ENCODE assay signal across 8 cellular contexts in the genomic region with DNA sequence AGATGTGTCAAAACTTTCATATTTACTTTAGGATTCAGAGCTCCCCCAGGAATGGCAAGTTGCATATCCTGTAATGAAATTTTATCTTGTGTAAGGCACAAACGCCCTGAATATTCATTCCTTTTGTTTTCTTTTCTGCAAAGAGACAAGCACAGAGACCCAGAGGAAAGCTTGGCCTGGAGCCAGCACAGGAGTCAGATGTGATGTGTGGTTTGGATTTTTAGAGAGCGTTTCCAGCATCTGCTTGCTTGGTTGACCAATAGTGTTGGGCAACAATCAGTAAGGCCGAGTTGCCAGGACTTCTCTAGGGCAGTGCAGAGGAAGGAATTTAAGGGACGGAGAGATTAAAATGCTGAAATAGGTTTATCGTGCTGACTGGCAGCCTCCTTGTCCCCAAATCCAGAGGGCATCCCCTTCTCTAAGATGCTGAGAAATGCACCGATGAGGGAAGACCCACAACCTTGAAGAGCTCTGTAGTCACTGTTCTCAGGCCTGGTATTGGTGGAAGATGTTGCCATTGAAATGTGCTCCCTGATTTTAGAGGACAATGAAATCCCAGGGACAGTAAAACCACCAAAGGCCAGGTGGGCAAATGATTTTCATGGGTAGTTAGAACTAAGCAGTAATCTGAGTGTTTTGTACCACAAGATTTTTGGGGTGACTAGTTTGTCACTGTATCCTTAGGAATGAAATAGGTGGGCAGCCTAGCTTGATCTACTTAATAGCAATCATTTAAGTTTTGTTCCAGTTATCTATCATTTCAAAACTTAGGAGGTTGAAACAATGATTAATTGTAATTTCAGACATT. TPM values are rescaled to one million over a fixed set of nuclear protein-coding genes. Genes with fewer than 3 reads are reported as not detected.
DNase-seq lines count a peak whose midpoint lies in the region; ATAC-seq, FAIRE-seq and TF ChIP-seq lines count a peak whose summit lies in the region.

No MANE protein-coding gene starts in this region.

- H3K27ac Mint-ChIP-seq in MCF 10A (ENCODE audit: low read depth, unreplicated experiment) = peak overlapping the region; percentile 24
- H3K27ac Mint-ChIP-seq in activated CD4-positive, alpha-beta T cell treated with anti-CD3 and anti-CD28 coated beads, Interleukin-2, amount 10 ng/mL, durations not matched to agents 7 days and 5 days = no peak overlapping the region

- no peaks in the 10 kb centered on the region for H4K20me1 ChIP-seq in BLaER1 treated with 17β-estradiol and CSF1 and Interleukin-3, amounts not matched to agents 10 nM and 100 nM

- POLR2A ChIA-PET in MCF 10A (lab: Yijun Ruan, JAX) = interaction anchor here (0.6 to 2.8 kb wide), 13 partner anchors 15 to 557 kb away, joined by 3 to 13 read pairs (median 5); no protein-coding TSS in a partner anchor
- POLR2A ChIA-PET in activated CD4-positive, alpha-beta T cell treated with anti-CD3 and anti-CD28 coated beads, Interleukin-2, amount 10 ng/mL, durations not matched to agents 7 days and 5 days (lab: Charles Lee) = no interaction called here

- no peak overlapping the region for H2BK12ac ChIP-seq in mesenchymal stem cell (ENCODE audit: low read length in 2 of 2)

- no peak overlapping the region for H3K9ac ChIP-seq in BLaER1 treated with 17β-estradiol and CSF1 and Interleukin-3, amounts not matched to agents 10 nM and 100 nM
- no peak overlapping the region for H3K9ac ChIP-seq in mesenchymal stem cell (ENCODE audit: low read length)

- H3K9me3 ChIP-seq in BLaER1 treated with 17β-estradiol and CSF1 and Interleukin-3, amounts not matched to agents 10 nM and 100 nM (replicated peaks in 1 of 11) = peaks cover 0 to 4% (median 2%) of the 10 kb centered on the region in 11 experiments; a peak in 4 of 22 replicates
- H3K9me3 ChIP-seq in mesenchymal stem cell (ENCODE audit: control insufficient read depth, low read length) = no peaks in the 10 kb centered on the region

- no peak overlapping the region for H3K4me3 ChIP-seq in BLaER1 treated with 17β-estradiol and CSF1 and Interleukin-3, amounts not matched to agents 10 nM and 100 nM
- H3K4me3 ChIP-seq in mesenchymal stem cell (ENCODE audit: insufficient read depth in 1 of 2, low read depth in 1 of 2, low read length in 2 of 2) = no peak overlapping the region

- H3K4me1 Mint-ChIP-seq in MCF 10A (ENCODE audit: insufficient read depth, unreplicated experiment) = peaks cover 32% of the 10 kb centered on the region
- peaks cover 17% of the 10 kb centered on the region for H3K4me1 Mint-ChIP-seq in activated CD4-positive, alpha-beta T cell treated with anti-CD3 and anti-CD28 coated beads, Interleukin-2, amount 10 ng/mL, durations not matched to agents 7 days and 5 days

- no peak for ATAC-seq in GM18867 (IDR thresholded peaks at IDR 0.05; ENCODE audit: unreplicated experiment)

- 71% methylated on average over 6 of the region's 6 CpGs for WGBS in mesenchymal stem cell

- H4K8ac ChIP-seq in mesenchymal stem cell (ENCODE audit: low read length) = no peak overlapping the region

- no peak for FAIRE-seq in frontal cortex (lab: Jason Lieb, UNC)

- no peak overlapping the region for H3K18ac ChIP-seq in mesenchymal stem cell (ENCODE audit: low read depth in 1 of 2, low read length in 2 of 2)

- intact Hi-C loops in MCF 10A (cut with micrococcal nuclease) = loop anchor here (2.0 kb wide), 1 partner anchor 37 kb away; the partner anchor contains the start of gene RHOU

- no peak overlapping the region for H2BK120ac ChIP-seq in mesenchymal stem cell (ENCODE audit: low read depth, low read length)

- no peak overlapping the region for H4K91ac ChIP-seq in mesenchymal stem cell (ENCODE audit: low read length)

- peaks cover 0 to 11% (median 0%) of the 10 kb centered on the region in 10 experiments; a peak in 6 of 20 replicates for H3K4me1 ChIP-seq in BLaER1 treated with 17β-estradiol and CSF1 and Interleukin-3, amounts not matched to agents 10 nM and 100 nM
- H3K4me1 ChIP-seq in mesenchymal stem cell (ENCODE audit: control insufficient read depth, insufficient read depth, low read depth, low read length) = no peaks in the 10 kb centered on the region

- H3K27ac ChIP-seq in BLaER1 treated with 17β-estradiol and CSF1 and Interleukin-3, amounts not matched to agents 10 nM and 100 nM = no peak overlapping the region
- H3K27ac ChIP-seq in mesenchymal stem cell (ENCODE audit: low read length, poor library complexity, severe bottlenecking) = no peak overlapping the region

- H3K4ac ChIP-seq in mesenchymal stem cell (ENCODE audit: low read depth in 1 of 2, low read length in 2 of 2) = no peak overlapping the region

- H2BK5ac ChIP-seq in mesenchymal stem cell (ENCODE audit: low read depth, low read length, poor library complexity, severe bottlenecking) = no peak overlapping the region

- no peak overlapping the region for H3K14ac ChIP-seq in mesenchymal stem cell (ENCODE audit: low read length in 2 of 2)

- no peak overlapping the region for H3K4me3 Mint-ChIP-seq in MCF 10A (ENCODE audit: unreplicated experiment)
- H3K4me3 Mint-ChIP-seq in activated CD4-positive, alpha-beta T cell treated with anti-CD3 and anti-CD28 coated beads, Interleukin-2, amount 10 ng/mL, durations not matched to agents 7 days and 5 days = no peak overlapping the region

- H2AK5ac ChIP-seq in mesenchymal stem cell (ENCODE audit: low read length, severe bottlenecking) = no peak overlapping the region

- no peak overlapping the region for H2BK15ac ChIP-seq in mesenchymal stem cell (ENCODE audit: low read depth, poor library complexity, severe bottlenecking)

- peaks cover 7% of the 10 kb centered on the region for H3K36me3 Mint-ChIP-seq in MCF 10A (ENCODE audit: insufficient read depth, unreplicated experiment)
- H3K36me3 Mint-ChIP-seq in activated CD4-positive, alpha-beta T cell treated with anti-CD3 and anti-CD28 coated beads, Interleukin-2, amount 10 ng/mL, durations not matched to agents 7 days and 5 days (ENCODE audit: low read depth) = no peaks in the 10 kb centered on the region

- H3K79me1 ChIP-seq in mesenchymal stem cell (replicated peaks; ENCODE audit: low read length, poor library complexity, severe bottlenecking) = no peaks in the 10 kb centered on the region

- H3K27me3 Mint-ChIP-seq in MCF 10A (ENCODE audit: insufficient read depth, unreplicated experiment) = no peaks in the 10 kb centered on the region
- H3K27me3 Mint-ChIP-seq in activated CD4-positive, alpha-beta T cell treated with anti-CD3 and anti-CD28 coated beads, Interleukin-2, amount 10 ng/mL, durations not matched to agents 7 days and 5 days = peaks cover 8% of the 10 kb centered on the region

- no peak overlapping the region for H3K23ac ChIP-seq in mesenchymal stem cell (ENCODE audit: low read length in 2 of 2)

- H3K9me3 Mint-ChIP-seq in MCF 10A (ENCODE audit: unreplicated experiment) = no peaks in the 10 kb centered on the region
- no peaks in the 10 kb centered on the region for H3K9me3 Mint-ChIP-seq in activated CD4-positive, alpha-beta T cell treated with anti-CD3 and anti-CD28 coated beads, Interleukin-2, amount 10 ng/mL, durations not matched to agents 7 days and 5 days

- H3K27me3 ChIP-seq in BLaER1 treated with 17β-estradiol and CSF1 and Interleukin-3, amounts not matched to agents 10 nM and 100 nM = no peaks in the 10 kb centered on the region
- H3K27me3 ChIP-seq in mesenchymal stem cell (ENCODE audit: control insufficient read depth in 1 of 2, insufficient read depth in 1 of 2, low read length in 2 of 2) = no peaks in the 10 kb centered on the region

- CTCF ChIA-PET in MCF 10A (lab: Yijun Ruan, JAX) = interaction anchor here (0.7 to 14.5 kb wide), 4 partner anchors 29 to 559 kb away, joined by 3 to 203 read pairs (median 66); no protein-coding TSS in a partner anchor
- CTCF ChIA-PET in activated CD4-positive, alpha-beta T cell treated with anti-CD3 and anti-CD28 coated beads, Interleukin-2, amount 10 ng/mL, durations not matched to agents 7 days and 5 days (lab: Charles Lee) = no interaction called here

- no peak overlapping the region for H2AFZ ChIP-seq in mesenchymal stem cell (ENCODE audit: low read depth, low read length)

- peak overlapping the region in 6 of 11 experiments; percentile 6 to 36 (median 14); a peak in 5 of 22 replicates for H3K4me2 ChIP-seq in BLaER1 treated with 17β-estradiol and CSF1 and Interleukin-3, amounts not matched to agents 10 nM and 100 nM
- H3K4me2 ChIP-seq in mesenchymal stem cell (ENCODE audit: low read length, poor library complexity, severe bottlenecking) = no peak overlapping the region

- BruUV-seq in MCF 10A (replicated peaks; lab: Mats Ljungman, UMichigan) = no TSS peak

- H3K36me3 ChIP-seq in BLaER1 treated with 17β-estradiol and CSF1 and Interleukin-3, amounts not matched to agents 10 nM and 100 nM = no peaks in the 10 kb centered on the region
- H3K36me3 ChIP-seq in mesenchymal stem cell (ENCODE audit: control insufficient read depth in 1 of 2, insufficient read depth in 2 of 2, low read depth in 1 of 2, low read length in 2 of 2) = no peaks in the 10 kb centered on the region

- TF ChIP-seq CTCF in MCF 10A (IDR thresholded peaks at IDR 0.05; ENCODE audit: unreplicated experiment) = no peak

- peak; percentile 95 for DNase-seq in MV-4-11 (lab: John Stamatoyannopoulos, UW)
- DNase-seq in MCF 10A (ENCODE audit: unreplicated experiment) = peak; percentile 100
- peak; percentile 50 for DNase-seq in mesenchymal stem cell
- DNase-seq in activated CD8-positive, alpha-beta memory T cell treated with anti-CD3 and anti-CD28 coated beads, Interleukin-2, amount 50 U/mL, for 48 hours = no peak
- no peak for DNase-seq in activated CD4-positive, alpha-beta T cell treated with anti-CD3 and anti-CD28 coated beads, Interleukin-2, amount 10 ng/mL, durations not matched to agents 7 days and 5 days
- no peak for DNase-seq in frontal cortex (ENCODE audit: low spot score in 2 of 2)

RNA-seq across cellular contexts. Expression of gene RHOU, which starts 37.9 kb away (rescaled TPM):
- total RNA-seq in MCF 10A (2022) = 2.1 and 3.6 TPM in 2 replicates
- polyA plus RNA-seq in mesenchymal stem cell (2013, experiment 1 of 2) = 7.9 TPM
- polyA plus RNA-seq in mesenchymal stem cell (2013, experiment 2 of 2) = 7.8 TPM
- total RNA-seq in activated CD4-positive, alpha-beta T cell treated with anti-CD3 and anti-CD28 coated beads, Interleukin-2, amount 10 ng/mL, durations not matched to agents 7 days and 5 days = 1 to 10 TPM; 7.9 to 8.4 TPM
- 46.1 TPM for total RNA-seq in frontal cortex

Comparison
In these comparisons a context has a peak if more than half of its experiments do, and no peak if none do; other contexts are left out.
1. DNase-seq: peak in MV-4-11 (single experiment), MCF 10A (single experiment) and mesenchymal stem cell (single experiment); none in activated CD8-positive, alpha-beta memory T cell treated with anti-CD3 and anti-CD28 coated beads, Interleukin-2, amount 50 U/mL, for 48 hours (single experiment), activated CD4-positive, alpha-beta T cell treated with anti-CD3 and anti-CD28 coated beads, Interleukin-2, amount 10 ng/mL, durations not matched to agents 7 days and 5 days (single experiment) and frontal cortex (0 of 2).